2 cellular contexts compared by ENCODE assay signal in genomic region chr5:14534773-14535172, GRCh38.
A peak's percentile ranks its signal among the peaks of the same experiment; 100 is the strongest.
TF ChIP-seq lines count a peak whose summit lies in the region.

No MANE protein-coding gene starts in this region.

TF ChIP-seq in liver, 16 proteins besides CTCF, POLR2A, EP300 and RAD21:
- TF ChIP-seq MAX (IDR thresholded peaks at IDR 0.05) (peak; percentile 13), RXRA (IDR thresholded peaks at IDR 0.05) (no peak)
TF ChIP-seq in liver: peak in this region for 1.

TF ChIP-seq in HepG2, 621 proteins besides CTCF, POLR2A, EP300 and RAD21 (continued from another document):
- TF ChIP-seq USF2 (IDR thresholded peaks at IDR 0.05; ENCODE audit: low read depth, low read length) (no peak), USF2 (CRISPR knock-in tag; IDR thresholded peaks at IDR 0.05; ENCODE audit: borderline replicate concordance) (no peak), ZBTB39 (CRISPR knock-in tag; IDR thresholded peaks at IDR 0.05) (no peak), SNAI1 (CRISPR knock-in tag; IDR thresholded peaks at IDR 0.05; ENCODE audit: borderline replicate concordance) (no peak), NR2F6 (IDR thresholded peaks at IDR 0.05) (no peak), NR2F6 (CRISPR knock-in tag; IDR thresholded peaks at IDR 0.05) (no peak), HOXA7 (CRISPR knock-in tag; IDR thresholded peaks at IDR 0.05) (no peak), ZNF142 (CRISPR knock-in tag; IDR thresholded peaks at IDR 0.05) (no peak)
